1 cellular context compared by ENCODE assay signal in the genomic region with DNA sequence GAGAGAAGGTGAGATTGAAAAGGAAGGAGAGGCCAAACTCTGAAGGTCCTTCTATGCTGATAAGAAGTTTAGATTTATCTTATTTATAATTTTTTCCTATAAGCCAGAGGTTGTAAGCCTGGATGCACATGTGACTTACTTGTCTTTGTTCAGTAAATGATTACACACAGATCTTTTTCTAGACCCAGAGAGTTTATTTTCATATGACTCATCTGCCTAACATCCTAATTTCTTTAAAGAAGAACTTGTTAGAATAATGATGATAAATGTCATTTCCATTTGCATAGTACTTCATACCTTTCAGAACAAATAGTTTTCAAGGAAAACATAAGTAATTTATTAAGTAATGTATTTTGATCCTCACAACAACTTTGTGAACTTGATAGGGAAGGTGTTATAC.
TF ChIP-seq lines count a peak whose summit lies in the region.

No MANE protein-coding gene starts in this region.

TF ChIP-seq in HepG2, 621 proteins besides CTCF, POLR2A, EP300 and RAD21:
- TF ChIP-seq ZNF329 (CRISPR knock-in tag; IDR thresholded peaks at IDR 0.05; ENCODE audit: low read depth) (no peak), ZNF256 (CRISPR knock-in tag; conservative IDR thresholded peaks at IDR 0.05) (no peak), RARA (CRISPR knock-in tag; IDR thresholded peaks at IDR 0.05) (no peak), ZNF616 (CRISPR knock-in tag; IDR thresholded peaks at IDR 0.05; ENCODE audit: low read depth) (no peak), TCF7 (IDR thresholded peaks at IDR 0.05; ENCODE audit: low read depth) (no peak), SRF (IDR thresholded peaks at IDR 0.05; ENCODE audit: low read depth, low read length) (no peak), ZNF136 (CRISPR knock-in tag; IDR thresholded peaks at IDR 0.05; ENCODE audit: low read depth) (no peak), MIER2 (CRISPR knock-in tag; IDR thresholded peaks at IDR 0.05) (no peak)
